Comparison of ENCODE assay signal across 27 cellular contexts in the genomic region with DNA sequence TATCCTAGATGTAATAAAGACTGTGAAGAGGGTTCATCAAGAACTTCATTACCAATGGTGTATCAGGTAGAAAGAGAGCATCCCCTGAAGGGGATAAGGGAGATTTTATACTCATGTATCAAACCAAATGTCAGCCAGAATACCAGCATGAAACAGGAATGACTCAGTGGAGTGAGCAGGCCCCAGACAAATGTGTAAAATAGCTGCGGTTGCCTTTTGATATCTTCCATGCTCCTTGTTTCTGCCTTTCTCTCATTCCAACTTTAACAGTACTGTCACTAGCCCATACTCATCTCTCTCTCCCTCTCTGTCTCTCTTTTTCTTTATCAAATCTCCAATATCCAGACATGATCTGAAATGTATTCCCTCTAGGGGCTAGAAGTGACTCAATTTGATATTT. TPM values are rescaled to one million over a fixed set of nuclear protein-coding genes. Genes with fewer than 3 reads are reported as not detected.
DNase-seq lines count a peak whose midpoint lies in the region; ATAC-seq, FAIRE-seq and TF ChIP-seq lines count a peak whose summit lies in the region.
"Had no signal": no experiment of that assay in that cellular context is flagged by ENCODE, and none has a peak within 500 bp of the region (broad histone marks: within the 10 kb centered on the region; RNA-seq: fewer than 3 reads in every experiment).

No MANE protein-coding gene starts in this region.

- H3K4me2 ChIP-seq in IMR-90 (ENCODE audit: low read depth, low read length) (no peak overlapping the region), astrocyte (ENCODE audit: low read length) (peak overlapping the region; percentile 40), mesendoderm (ENCODE audit: low read length) (no peak overlapping the region)
- H3K4me2 ChIP-seq: hepatocyte had no signal

- H3K9me3 Mint-ChIP-seq in astrocyte (ENCODE audit: unreplicated experiment) (peaks cover 5% of the 10 kb centered on the region), immature natural killer cell (no peaks in the 10 kb centered on the region)
- H3K9me3 Mint-ChIP-seq: neural crest cell had no signal

- no peak overlapping the region for H2AK9ac ChIP-seq in IMR-90 (replicated peaks; ENCODE audit: low read depth, low read length, poor library complexity)

- no peak overlapping the region for H3K27ac Mint-ChIP-seq in astrocyte (ENCODE audit: unreplicated experiment)
- no peak overlapping the region for H3K27ac Mint-ChIP-seq in immature natural killer cell
- H3K27ac Mint-ChIP-seq: activated naive CD8-positive, alpha-beta T cell treated with anti-CD3 and anti-CD28 coated beads, Interleukin-2, amount 10 ng/mL, durations not matched to agents 7 days and 5 days; progenitor cell of endocrine pancreas; T-helper 17 cell had no signal

- no peak overlapping the region for H3K14ac ChIP-seq in IMR-90 (replicated peaks; ENCODE audit: low read depth, low read length)

- no peak overlapping the region for H3K4ac ChIP-seq in IMR-90 (ENCODE audit: low read depth, low read length)
- no peak overlapping the region for H3K4ac ChIP-seq in mesendoderm (ENCODE audit: low read depth, low read length)

- H2BK120ac ChIP-seq in IMR-90 (ENCODE audit: low read depth, low read length), result no peak overlapping the region
- H2BK120ac ChIP-seq in mesendoderm (ENCODE audit: low read depth, low read length), result no peak overlapping the region

- H3K79me1 ChIP-seq in IMR-90 (ENCODE audit: low read depth in 1 of 2, low read length in 2 of 2) (no peaks in the 10 kb centered on the region), mesendoderm (ENCODE audit: low read length) (no peaks in the 10 kb centered on the region)

- TF ChIP-seq CTCF in IMR-90 (conservative IDR thresholded peaks at IDR 0.05; ENCODE audit: low read depth, low read length), result no peak
- no peak for TF ChIP-seq CTCF in astrocyte (IDR thresholded peaks at IDR 0.05; ENCODE audit: insufficient read depth, low read depth, low read length)

- no peaks in the 10 kb centered on the region for H4K20me1 ChIP-seq in IMR-90 (ENCODE audit: insufficient read depth, low read length)
- H4K20me1 ChIP-seq in astrocyte (ENCODE audit: insufficient read depth, low read length), result no peaks in the 10 kb centered on the region

- H3K9me1 ChIP-seq in IMR-90 (ENCODE audit: insufficient read depth, low read length), result no peaks in the 10 kb centered on the region

- in situ Hi-C loops in IMR-90 (cut with MboI; ENCODE audit: low sequenced_read_pairs), result no loop called here

- H2AFZ ChIP-seq in IMR-90 (replicated peaks; ENCODE audit: low read length, poor library complexity) (no peak overlapping the region), astrocyte (ENCODE audit: low read depth, low read length) (no peak overlapping the region)
- H2AFZ ChIP-seq: hepatocyte had no signal

- H3K79me2 ChIP-seq in astrocyte (ENCODE audit: insufficient read depth, low read length) (no peaks in the 10 kb centered on the region), mesendoderm (ENCODE audit: control insufficient read depth, insufficient read depth, low read length) (no peaks in the 10 kb centered on the region)
- H3K79me2 ChIP-seq: hepatocyte had no signal

- no TSS peak for BruUV-seq in IMR-90 (replicated peaks; lab: Mats Ljungman, UMichigan)

- H3K56ac ChIP-seq in IMR-90 (ENCODE audit: extremely low read depth, insufficient read depth, low read length) (no peak overlapping the region), mesendoderm (ENCODE audit: low read length) (no peak overlapping the region)

- no peak overlapping the region for H3K18ac ChIP-seq in IMR-90 (ENCODE audit: low read depth, low read length)
- no peak overlapping the region for H3K18ac ChIP-seq in mesendoderm (ENCODE audit: low read length)

- POLR2A ChIA-PET in IMR-90 (lab: Charles Lee; ENCODE audit: unreplicated experiment), result no interaction called here

- TF ChIP-seq RAD21 in IMR-90 (IDR thresholded peaks at IDR 0.05; ENCODE audit: low read length), result no peak

- CTCF ChIA-PET in IMR-90 (lab: Yijun Ruan, JAX), result interaction anchor here (0.7 kb wide), 1 partner anchor 111 kb away, joined by 3 read pairs; no protein-coding TSS in a partner anchor

- no peak overlapping the region for H2BK20ac ChIP-seq in IMR-90 (ENCODE audit: low read depth, low read length)

- H3K23ac ChIP-seq in IMR-90 (ENCODE audit: low read depth, low read length), result no peak overlapping the region
- no peak overlapping the region for H3K23ac ChIP-seq in mesendoderm (ENCODE audit: low read length)

- H3K4me1 ChIP-seq in IMR-90 (ENCODE audit: control insufficient read depth, insufficient read depth, low read length), result no peaks in the 10 kb centered on the region; the same call in 1 of the 2 replicates
- peaks cover 6% of the 10 kb centered on the region for H3K4me1 ChIP-seq in astrocyte (ENCODE audit: insufficient read depth, low read length)
- no peaks in the 10 kb centered on the region for H3K4me1 ChIP-seq in mesendoderm (ENCODE audit: control insufficient read depth, low read depth, low read length)

- WGBS in IMR-90 (ENCODE audit: extremely low coverage in 2 of 2, insufficient read length in 1 of 2), 2 experiments, result 86% methylated on average over 1 of the region's 1 CpG; no CpG with 5 or more reads in 1 of the 2 experiments
- WGBS in mesendoderm (ENCODE audit: extremely low coverage, insufficient coverage, low lambda C conversion rate), result no CpG with 5 or more reads among the region's 1 CpG

- H2AK5ac ChIP-seq in IMR-90 (ENCODE audit: low read depth, low read length), result no peak overlapping the region
- H2AK5ac ChIP-seq in mesendoderm (ENCODE audit: low read length), result no peak overlapping the region

- no peak overlapping the region for H3K27ac ChIP-seq in IMR-90 (ENCODE audit: insufficient read depth, low read length)
- H3K27ac ChIP-seq in astrocyte (ENCODE audit: low read depth, low read length), result peak overlapping the region; percentile 19
- no peak overlapping the region for H3K27ac ChIP-seq in mesendoderm (ENCODE audit: low read depth, low read length)
- H3K27ac ChIP-seq: hepatocyte, VCaP had no signal

- DNase-seq in AG20443 (ENCODE audit: low spot score), result peak; percentile 54
- peak; percentile 56 for DNase-seq in IMR-90
- peak; percentile 89 for DNase-seq in astrocyte (ENCODE audit: low read depth)
- peak; percentile 90 for DNase-seq in myocyte (ENCODE audit: low read depth)
- DNase-seq in mesendoderm, result no peak
- no peak for DNase-seq in immature natural killer cell
- DNase-seq in NCI-H1694 (lab: John Stamatoyannopoulos, UW), result no peak
- DNase-seq: activated CD4-positive, alpha-beta T cell treated with anti-CD3 and anti-CD28 coated beads, Interleukin-2, amount 50 U/mL, for 1 hour; activated naive CD8-positive, alpha-beta T cell treated with anti-CD3 and anti-CD28 coated beads, Interleukin-2, amount 10 ng/mL, durations not matched to agents 7 days and 5 days; caudate nucleus; foreskin melanocyte; mucosa of descending colon; NCI-H1105; NCI-H2081 treated with DMSO at 0.1 percent for 48 hours; stimulated activated CD4-positive, alpha-beta T cell treated with anti-CD3 and anti-CD28 coated beads, Interleukin-1b, Interleukin-23, amount 100 ng/mL, for 48 hours; T-helper 17 cell had no signal

- H3K27me3 Mint-ChIP-seq in astrocyte (ENCODE audit: low read depth, unreplicated experiment), result peaks cover 3% of the 10 kb centered on the region
- peaks cover 0 to 13% (median 5%) of the 10 kb centered on the region in 3 donors for H3K27me3 Mint-ChIP-seq in immature natural killer cell (ENCODE audit: low read depth in 3 of 3)
- H3K27me3 Mint-ChIP-seq: progenitor cell of endocrine pancreas, T-helper 17 cell had no signal

- FAIRE-seq in astrocyte (lab: Jason Lieb, UNC), result peak; percentile 29
- FAIRE-seq: GM12892, islet of Langerhans had no signal

- H3K4me1 Mint-ChIP-seq in astrocyte (ENCODE audit: low read depth, unreplicated experiment) (peaks cover 8% of the 10 kb centered on the region), immature natural killer cell (peaks cover 7 to 10% of the 10 kb centered on the region in 2 donors)

- H3K4me3 ChIP-seq in IMR-90 (ENCODE audit: insufficient read depth, low read depth, low read length) (no peak overlapping the region), astrocyte (ENCODE audit: insufficient read depth, low read depth, low read length) (no peak overlapping the region), mesendoderm (ENCODE audit: low read length) (no peak overlapping the region)
- H3K4me3 ChIP-seq: hepatocyte, mucosa of descending colon had no signal

- dilution Hi-C loops in IMR-90 (cut with HindIII; ENCODE audit: low sequenced_read_pairs, unreplicated experiment), result no loop called here

- H4K8ac ChIP-seq in IMR-90 (ENCODE audit: low read depth in 2 of 2, low read length in 2 of 2), result no peak overlapping the region
- no peak overlapping the region for H4K8ac ChIP-seq in mesendoderm (ENCODE audit: low read depth, low read length)

- H3K9ac ChIP-seq in IMR-90 (ENCODE audit: low read depth, low read length) (no peak overlapping the region), astrocyte (ENCODE audit: low read length) (no peak overlapping the region), mesendoderm (ENCODE audit: low read length) (no peak overlapping the region)

- H3K4me3 Mint-ChIP-seq in astrocyte (ENCODE audit: unreplicated experiment) (no peak overlapping the region), immature natural killer cell (no peak overlapping the region)
- H3K4me3 Mint-ChIP-seq: activated naive CD8-positive, alpha-beta T cell treated with anti-CD3 and anti-CD28 coated beads, Interleukin-2, amount 10 ng/mL, durations not matched to agents 7 days and 5 days; neural crest cell; T-helper 17 cell had no signal

- intact Hi-C loops in IMR-90 (cut with micrococcal nuclease), result loop anchor here (10.0 kb wide), 1 partner anchor 101 kb away; no protein-coding TSS in a partner anchor

- H3K27me3 ChIP-seq in IMR-90 (ENCODE audit: control insufficient read depth, insufficient read depth, low read length) (no peaks in the 10 kb centered on the region), astrocyte (ENCODE audit: insufficient read depth, low read length) (no peaks in the 10 kb centered on the region), mesendoderm (ENCODE audit: insufficient read depth, low read length, poor library complexity) (no peaks in the 10 kb centered on the region)
- H3K27me3 ChIP-seq: hepatocyte had no signal

- ATAC-seq in IMR-90 (ENCODE audit: low read depth) (peak; percentile 42; the same call in 1 of the 2 replicates), GM21717 (IDR thresholded peaks at IDR 0.05; ENCODE audit: unreplicated experiment) (no peak)
- ATAC-seq: mucosa of descending colon, Panc1, T-helper 17 cell had no signal

- H2BK15ac ChIP-seq in IMR-90 (ENCODE audit: low read depth, low read length) (no peak overlapping the region), mesendoderm (replicated peaks; ENCODE audit: low read depth) (no peak overlapping the region)

- H4K5ac ChIP-seq in IMR-90 (ENCODE audit: low read depth, low read length) (no peak overlapping the region), mesendoderm (ENCODE audit: low read length) (no peak overlapping the region)

- no peaks in the 10 kb centered on the region for H3K36me3 ChIP-seq in IMR-90 (ENCODE audit: control insufficient read depth, insufficient read depth, low read length)
- no peaks in the 10 kb centered on the region for H3K36me3 ChIP-seq in astrocyte (ENCODE audit: insufficient read depth, low read length)
- H3K36me3 ChIP-seq in mesendoderm (ENCODE audit: control insufficient read depth, insufficient read depth, low read length), result no peaks in the 10 kb centered on the region

- H3K36me3 Mint-ChIP-seq in astrocyte (ENCODE audit: low read depth, unreplicated experiment), result no peaks in the 10 kb centered on the region
- H3K36me3 Mint-ChIP-seq in immature natural killer cell, result peaks cover 0 to 4% (median 0%) of the 10 kb centered on the region in 3 donors

- no peak for TF ChIP-seq POLR2A in IMR-90 (IDR thresholded peaks at IDR 0.05; ENCODE audit: low read depth, low read length)

- no peak overlapping the region for H4K91ac ChIP-seq in IMR-90 (ENCODE audit: insufficient read depth, low read depth, low read length)

- H3K9me3 ChIP-seq in IMR-90 (ENCODE audit: control insufficient read depth, insufficient read depth, low read length) (no peaks in the 10 kb centered on the region), astrocyte (ENCODE audit: insufficient read depth, low read depth, low read length) (no peaks in the 10 kb centered on the region)
- H3K9me3 ChIP-seq: mucosa of descending colon had no signal

- H2BK5ac ChIP-seq in IMR-90 (ENCODE audit: low read depth, low read length, poor library complexity, severe bottlenecking) (no peak overlapping the region), mesendoderm (ENCODE audit: low read length) (no peak overlapping the region)

RNA-seq across cellular contexts. Expression of a gene that starts 47.8 kb away (rescaled TPM):
- total RNA-seq in IMR-90 (2012; rRNA removed), result not detected in 2 replicates
- 0.03 TPM in 2 replicates for polyA plus RNA-seq in IMR-90 (2012; rRNA removed)
- polyA plus RNA-seq in IMR-90 (2012; cell fraction: cytosol; rRNA removed), result 0.01 and 0.05 TPM in 2 replicates
- polyA plus RNA-seq in IMR-90 (2012; cell fraction: nucleus; rRNA removed; ENCODE audit: low replicate concordance), result 0.02 TPM in 1 of 2 replicates, not detected in the other
- not detected in 2 replicates for total RNA-seq in astrocyte
- total RNA-seq in myocyte, result 0.05 and 0.26 TPM in 2 replicates
- polyA plus RNA-seq in myocyte (2012), result 0.06 TPM
- polyA plus RNA-seq in mesendoderm (2013, experiment 1 of 2), result not detected
- polyA plus RNA-seq in mesendoderm (2013, experiment 2 of 2), result not detected
- not detected for polyA plus RNA-seq in immature natural killer cell
- total RNA-seq: activated naive CD8-positive, alpha-beta T cell treated with anti-CD3 and anti-CD28 coated beads, Interleukin-2, amount 10 ng/mL, durations not matched to agents 7 days and 5 days; dermis microvascular lymphatic vessel endothelial cell; NCI-H460; neural crest cell; progenitor cell of endocrine pancreas; SK-MEL-5 had no signal

Comparison
In these comparisons a context has a peak if more than half of its experiments do, and no peak if none do; other contexts are left out.
1. DNase-seq: peak in AG20443 (single experiment), IMR-90 (single experiment), astrocyte (single experiment) and myocyte (single experiment); none in mesendoderm (single experiment), immature natural killer cell (0 of 3) and NCI-H1694 (single experiment).